Comparison of ENCODE assay signal across 20 cellular contexts in genomic region chr10:87007674-87008073, GRCh38. TPM values are rescaled to one million over a fixed set of nuclear protein-coding genes. Genes with fewer than 3 reads are reported as not detected.
"Had no signal": no experiment of that assay in that cellular context is flagged by ENCODE, and none has a peak within 500 bp of the region (broad histone marks: within the 10 kb centered on the region; RNA-seq: fewer than 3 reads in every experiment).

No MANE protein-coding gene starts in this region.

RNA-seq across cellular contexts. Expression of gene FAM25A, which starts 12.4 kb away (rescaled TPM):
- total RNA-seq: activated B cell treated with CpG ODN at 0.5 μM for 24 hours; activated CD4-positive, alpha-beta memory T cell treated with anti-CD3 and anti-CD28 coated beads for 36 hours; activated CD4-positive, alpha-beta T cell treated with anti-CD3 and anti-CD28 coated beads, Interleukin-2, amount 10 ng/mL, durations not matched to agents 24 days and 14 days; activated CD8-positive, alpha-beta memory T cell treated with anti-CD3 and anti-CD28 coated beads for 36 hours; activated CD8-positive, alpha-beta T cell treated with anti-CD3 and anti-CD28 coated beads for 36 hours; activated naive CD4-positive, alpha-beta T cell treated with anti-CD3 and anti-CD28 coated beads for 36 hours; activated naive CD4-positive, alpha-beta T cell treated with anti-CD3 and anti-CD28 coated beads, Interleukin-2, amount 50 U/mL, for 72 hours; activated naive CD8-positive, alpha-beta T cell treated with anti-CD3 and anti-CD28 coated beads for 36 hours; activated T-cell treated with anti-CD3 and anti-CD28 coated beads, Interleukin-2, amount 50 U/mL, for 4 hours; activated T-cell treated with anti-CD3 and anti-CD28 coated beads, Interleukin-2, amount 50 U/mL, for 72 hours; activated T-helper 1 cell treated with anti-CD3 and anti-CD28 coated beads, Interleukin-12 subunit alpha, Interleukin-12 subunit beta, Interleukin-2, Interleukin-4 antibody, amounts not matched to agents 30 ng/mL and 10 ng/mL and 1 ng/mL, durations not matched to agents 14 hours and 24 hours and 36 hours; activated T-helper 17 cell treated with anti-CD3 and anti-CD28 coated beads, Interleukin-2, amount 50 U/mL, for 72 hours; aorta; astrocyte; body of pancreas; breast epithelium; cardiac muscle cell; T-helper 1 cell treated with Interleukin-12 subunit alpha and Interleukin-12 subunit beta and Interleukin-4 antibody, amounts not matched to agents 30 ng/mL and 1 ng/mL, for 36 hours; T-helper 17 cell; T-helper 2 cell treated with Interferon-gamma antibody and Interleukin-4, amounts not matched to agents 100 ng/mL and 5 ng/mL, for 36 hours had no signal
- polyA plus RNA-seq: aorta, cardiac muscle cell had no signal

RNA-seq across cellular contexts. Expression of gene ADIRF, which starts 39.4 kb away (rescaled TPM):
- total RNA-seq: activated CD4-positive, alpha-beta memory T cell treated with anti-CD3 and anti-CD28 coated beads for 36 hours; activated CD4-positive, alpha-beta T cell treated with anti-CD3 and anti-CD28 coated beads, Interleukin-2, amount 10 ng/mL, durations not matched to agents 24 days and 14 days; activated CD8-positive, alpha-beta memory T cell treated with anti-CD3 and anti-CD28 coated beads for 36 hours; activated CD8-positive, alpha-beta T cell treated with anti-CD3 and anti-CD28 coated beads for 36 hours; activated naive CD4-positive, alpha-beta T cell treated with anti-CD3 and anti-CD28 coated beads for 36 hours; activated naive CD4-positive, alpha-beta T cell treated with anti-CD3 and anti-CD28 coated beads, Interleukin-2, amount 50 U/mL, for 72 hours; activated naive CD8-positive, alpha-beta T cell treated with anti-CD3 and anti-CD28 coated beads for 36 hours; activated T-cell treated with anti-CD3 and anti-CD28 coated beads, Interleukin-2, amount 50 U/mL, for 72 hours; activated T-helper 1 cell treated with anti-CD3 and anti-CD28 coated beads, Interleukin-12 subunit alpha, Interleukin-12 subunit beta, Interleukin-2, Interleukin-4 antibody, amounts not matched to agents 30 ng/mL and 10 ng/mL and 1 ng/mL, durations not matched to agents 14 hours and 24 hours and 36 hours; activated T-helper 17 cell treated with anti-CD3 and anti-CD28 coated beads, Interleukin-2, amount 50 U/mL, for 72 hours; astrocyte; cardiac muscle cell; T-helper 1 cell treated with Interleukin-12 subunit alpha and Interleukin-12 subunit beta and Interleukin-4 antibody, amounts not matched to agents 30 ng/mL and 1 ng/mL, for 36 hours; T-helper 2 cell treated with Interferon-gamma antibody and Interleukin-4, amounts not matched to agents 100 ng/mL and 5 ng/mL, for 36 hours had no signal

RNA-seq across cellular contexts. Expression of gene SNCG, which starts 49.3 kb away (rescaled TPM):
- total RNA-seq: activated B cell treated with CpG ODN at 0.5 μM for 24 hours; activated CD4-positive, alpha-beta memory T cell treated with anti-CD3 and anti-CD28 coated beads for 36 hours; activated CD8-positive, alpha-beta memory T cell treated with anti-CD3 and anti-CD28 coated beads for 36 hours; activated CD8-positive, alpha-beta T cell treated with anti-CD3 and anti-CD28 coated beads for 36 hours; activated naive CD8-positive, alpha-beta T cell treated with anti-CD3 and anti-CD28 coated beads for 36 hours; activated T-cell treated with anti-CD3 and anti-CD28 coated beads, Interleukin-2, amount 50 U/mL, for 72 hours; activated T-helper 17 cell treated with anti-CD3 and anti-CD28 coated beads, Interleukin-2, amount 50 U/mL, for 72 hours; T-helper 17 cell; T-helper 2 cell treated with Interferon-gamma antibody and Interleukin-4, amounts not matched to agents 100 ng/mL and 5 ng/mL, for 36 hours had no signal

RNA-seq across cellular contexts. Expression of gene MMRN2, which starts 50.3 kb away (rescaled TPM):
- total RNA-seq: activated CD4-positive, alpha-beta memory T cell treated with anti-CD3 and anti-CD28 coated beads for 36 hours; activated CD4-positive, alpha-beta T cell treated with anti-CD3 and anti-CD28 coated beads, Interleukin-2, amount 10 ng/mL, durations not matched to agents 24 days and 14 days; activated CD8-positive, alpha-beta memory T cell treated with anti-CD3 and anti-CD28 coated beads for 36 hours; activated CD8-positive, alpha-beta T cell treated with anti-CD3 and anti-CD28 coated beads for 36 hours; activated naive CD4-positive, alpha-beta T cell treated with anti-CD3 and anti-CD28 coated beads for 36 hours; activated naive CD4-positive, alpha-beta T cell treated with anti-CD3 and anti-CD28 coated beads, Interleukin-2, amount 50 U/mL, for 72 hours; activated naive CD8-positive, alpha-beta T cell treated with anti-CD3 and anti-CD28 coated beads for 36 hours; activated T-helper 1 cell treated with anti-CD3 and anti-CD28 coated beads, Interleukin-12 subunit alpha, Interleukin-12 subunit beta, Interleukin-2, Interleukin-4 antibody, amounts not matched to agents 30 ng/mL and 10 ng/mL and 1 ng/mL, durations not matched to agents 14 hours and 24 hours and 36 hours; T-helper 1 cell treated with Interleukin-12 subunit alpha and Interleukin-12 subunit beta and Interleukin-4 antibody, amounts not matched to agents 30 ng/mL and 1 ng/mL, for 36 hours; T-helper 2 cell treated with Interferon-gamma antibody and Interleukin-4, amounts not matched to agents 100 ng/mL and 5 ng/mL, for 36 hours had no signal
